ENCODE assay signal across 1 cellular context in the genomic region with DNA sequence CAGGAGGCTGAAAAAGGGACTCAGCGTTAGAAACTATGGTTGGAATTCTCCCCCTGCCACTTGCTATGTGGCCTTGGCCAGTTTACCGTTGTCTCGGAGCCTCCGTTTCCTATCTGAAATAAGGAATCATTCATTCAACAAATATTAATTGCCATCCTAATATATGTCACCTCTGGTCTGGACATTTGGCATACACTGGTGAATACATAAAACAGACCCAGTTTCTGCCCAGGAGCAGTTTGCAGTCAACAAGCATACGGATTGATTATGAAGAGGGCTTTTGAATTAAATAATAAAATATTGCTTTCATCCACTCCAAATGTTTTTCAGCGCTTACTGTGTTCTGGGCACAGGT.
TF ChIP-seq lines count a peak whose summit lies in the region.

No MANE protein-coding gene starts in this region.

TF ChIP-seq in HCT116, 20 proteins besides CTCF, POLR2A, EP300 and RAD21 (continued from another document):
- TF ChIP-seq, protein P1, sequence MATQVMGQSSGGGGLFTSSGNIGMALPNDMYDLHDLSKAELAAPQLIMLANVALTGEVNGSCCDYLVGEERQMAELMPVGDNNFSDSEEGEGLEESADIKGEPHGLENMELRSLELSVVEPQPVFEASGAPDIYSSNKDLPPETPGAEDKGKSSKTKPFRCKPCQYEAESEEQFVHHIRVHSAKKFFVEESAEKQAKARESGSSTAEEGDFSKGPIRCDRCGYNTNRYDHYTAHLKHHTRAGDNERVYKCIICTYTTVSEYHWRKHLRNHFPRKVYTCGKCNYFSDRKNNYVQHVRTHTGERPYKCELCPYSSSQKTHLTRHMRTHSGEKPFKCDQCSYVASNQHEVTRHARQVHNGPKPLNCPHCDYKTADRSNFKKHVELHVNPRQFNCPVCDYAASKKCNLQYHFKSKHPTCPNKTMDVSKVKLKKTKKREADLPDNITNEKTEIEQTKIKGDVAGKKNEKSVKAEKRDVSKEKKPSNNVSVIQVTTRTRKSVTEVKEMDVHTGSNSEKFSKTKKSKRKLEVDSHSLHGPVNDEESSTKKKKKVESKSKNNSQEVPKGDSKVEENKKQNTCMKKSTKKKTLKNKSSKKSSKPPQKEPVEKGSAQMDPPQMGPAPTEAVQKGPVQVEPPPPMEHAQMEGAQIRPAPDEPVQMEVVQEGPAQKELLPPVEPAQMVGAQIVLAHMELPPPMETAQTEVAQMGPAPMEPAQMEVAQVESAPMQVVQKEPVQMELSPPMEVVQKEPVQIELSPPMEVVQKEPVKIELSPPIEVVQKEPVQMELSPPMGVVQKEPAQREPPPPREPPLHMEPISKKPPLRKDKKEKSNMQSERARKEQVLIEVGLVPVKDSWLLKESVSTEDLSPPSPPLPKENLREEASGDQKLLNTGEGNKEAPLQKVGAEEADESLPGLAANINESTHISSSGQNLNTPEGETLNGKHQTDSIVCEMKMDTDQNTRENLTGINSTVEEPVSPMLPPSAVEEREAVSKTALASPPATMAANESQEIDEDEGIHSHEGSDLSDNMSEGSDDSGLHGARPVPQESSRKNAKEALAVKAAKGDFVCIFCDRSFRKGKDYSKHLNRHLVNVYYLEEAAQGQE (IDR thresholded peaks at IDR 0.05; ENCODE audit: low read depth), result no peak
- TF ChIP-seq, protein P2, sequence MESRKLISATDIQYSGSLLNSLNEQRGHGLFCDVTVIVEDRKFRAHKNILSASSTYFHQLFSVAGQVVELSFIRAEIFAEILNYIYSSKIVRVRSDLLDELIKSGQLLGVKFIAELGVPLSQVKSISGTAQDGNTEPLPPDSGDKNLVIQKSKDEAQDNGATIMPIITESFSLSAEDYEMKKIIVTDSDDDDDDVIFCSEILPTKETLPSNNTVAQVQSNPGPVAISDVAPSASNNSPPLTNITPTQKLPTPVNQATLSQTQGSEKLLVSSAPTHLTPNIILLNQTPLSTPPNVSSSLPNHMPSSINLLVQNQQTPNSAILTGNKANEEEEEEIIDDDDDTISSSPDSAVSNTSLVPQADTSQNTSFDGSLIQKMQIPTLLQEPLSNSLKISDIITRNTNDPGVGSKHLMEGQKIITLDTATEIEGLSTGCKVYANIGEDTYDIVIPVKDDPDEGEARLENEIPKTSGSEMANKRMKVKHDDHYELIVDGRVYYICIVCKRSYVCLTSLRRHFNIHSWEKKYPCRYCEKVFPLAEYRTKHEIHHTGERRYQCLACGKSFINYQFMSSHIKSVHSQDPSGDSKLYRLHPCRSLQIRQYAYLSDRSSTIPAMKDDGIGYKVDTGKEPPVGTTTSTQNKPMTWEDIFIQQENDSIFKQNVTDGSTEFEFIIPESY (IDR thresholded peaks at IDR 0.05; ENCODE audit: extremely low read depth, insufficient replicate concordance, low read length), result no peak
- TF ChIP-seq EZH2 (IDR thresholded peaks at IDR 0.05) (no peak), SRF (IDR thresholded peaks at IDR 0.05; ENCODE audit: low read depth) (no peak), SP1 (IDR thresholded peaks at IDR 0.05; ENCODE audit: low read depth) (no peak), TCF7L2 (IDR thresholded peaks at IDR 0.05; ENCODE audit: borderline replicate concordance, extremely low read depth, insufficient read depth, insufficient read length) (no peak), CBX3 (IDR thresholded peaks at IDR 0.05; ENCODE audit: low read depth) (no peak)
